11 cellular contexts compared by ENCODE assay signal in genomic region chr2:57550912-57551311, GRCh38.
"Had no signal": no experiment of that assay in that cellular context is flagged by ENCODE, and none has a peak within 500 bp of the region (broad histone marks: within the 10 kb centered on the region; RNA-seq: fewer than 3 reads in every experiment).

No MANE protein-coding gene starts in this region.

- H3K36me3 ChIP-seq: HAP-1 had no signal

- ATAC-seq: GM23338, HCT116 had no signal

- H3K4me3 ChIP-seq: GM23248, GM23338, HAP-1 had no signal

- H3K9me3 ChIP-seq: HAP-1 had no signal

- H3K4me1 ChIP-seq: HAP-1 had no signal

- DNase-seq: GM23248, GOT3, H7, H9, HCEC 1CT, HFFc6 had no signal

- H3K4me2 ChIP-seq: GM23338 had no signal

- H3K9me3 Mint-ChIP-seq: HFFc6 had no signal

- H3K4me3 Mint-ChIP-seq: GM23338, H9, HFFc6 had no signal

- H3K27ac Mint-ChIP-seq: GM23338, H9, HFFc6 had no signal

- FAIRE-seq: H1, H54 had no signal

- H3K27ac ChIP-seq: GM23248 had no signal

- H3K9ac ChIP-seq: GM23248 had no signal

- H2AFZ ChIP-seq: GM23248, GM23338 had no signal
